Comparison of ENCODE assay signal across 1 cellular context in the genomic region with DNA sequence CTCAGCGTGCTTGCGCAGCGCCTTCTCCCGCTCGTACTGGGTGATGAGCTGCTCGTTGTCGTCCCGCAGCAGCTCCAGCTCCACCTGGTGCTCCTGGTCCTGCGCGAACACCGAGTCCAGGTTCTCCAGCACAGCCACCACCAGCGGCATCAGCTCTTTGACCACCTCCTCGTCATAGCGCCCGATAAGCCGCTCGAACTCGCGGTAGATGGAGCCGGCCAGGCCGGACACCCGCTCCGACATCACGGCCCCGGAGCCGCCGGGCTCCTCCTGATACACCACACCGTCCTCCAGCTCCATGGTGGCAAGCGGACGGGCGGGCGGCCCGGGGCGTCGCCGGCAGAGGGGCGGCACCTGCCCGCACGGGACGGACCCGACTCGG.
TF ChIP-seq lines count a peak whose summit lies in the region.

No MANE protein-coding gene starts in this region.

TF ChIP-seq in HepG2, 621 proteins besides CTCF, POLR2A, EP300 and RAD21 (continued from another document and continues in another):
- 0 out of 2 replicates have a peak, but pooled peaks have one; percentile 14 for TF ChIP-seq POGZ (CRISPR knock-in tag; IDR thresholded peaks at IDR 0.05)
- peak; percentile 68; the same call in 1 of the 2 replicates for TF ChIP-seq ZNF558 (CRISPR knock-in tag; IDR thresholded peaks at IDR 0.05; ENCODE audit: borderline replicate concordance)
- no peak for TF ChIP-seq ZNF33B (CRISPR knock-in tag; IDR thresholded peaks at IDR 0.05)
- peak; percentile 56 for TF ChIP-seq ZSCAN9 (CRISPR knock-in tag; IDR thresholded peaks at IDR 0.05; ENCODE audit: borderline replicate concordance)
- TF ChIP-seq, protein P1, sequence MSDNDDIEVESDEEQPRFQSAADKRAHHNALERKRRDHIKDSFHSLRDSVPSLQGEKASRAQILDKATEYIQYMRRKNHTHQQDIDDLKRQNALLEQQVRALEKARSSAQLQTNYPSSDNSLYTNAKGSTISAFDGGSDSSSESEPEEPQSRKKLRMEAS (IDR thresholded peaks at IDR 0.05) = no peak; the same call in 1 of the 2 replicates
- no peak; the same call in 1 of the 2 replicates for TF ChIP-seq NR2C2 (CRISPR knock-in tag; IDR thresholded peaks at IDR 0.05; ENCODE audit: borderline replicate concordance)
- TF ChIP-seq ZNF782 (CRISPR knock-in tag; IDR thresholded peaks at IDR 0.05; ENCODE audit: borderline replicate concordance) = no peak
- no peak; the same call in 1 of the 2 replicates for TF ChIP-seq ESRRA (CRISPR knock-in tag; IDR thresholded peaks at IDR 0.05; ENCODE audit: low read depth)
- TF ChIP-seq, protein P2, sequence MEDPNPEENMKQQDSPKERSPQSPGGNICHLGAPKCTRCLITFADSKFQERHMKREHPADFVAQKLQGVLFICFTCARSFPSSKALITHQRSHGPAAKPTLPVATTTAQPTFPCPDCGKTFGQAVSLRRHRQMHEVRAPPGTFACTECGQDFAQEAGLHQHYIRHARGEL (CRISPR knock-in tag; IDR thresholded peaks at IDR 0.05) = no peak
- no peak for TF ChIP-seq ZNF781 (CRISPR knock-in tag; IDR thresholded peaks at IDR 0.05; ENCODE audit: borderline replicate concordance, not compliant biosample characterization)
- no peak; the same call in 1 of the 2 replicates for TF ChIP-seq ZNF563 (CRISPR knock-in tag; IDR thresholded peaks at IDR 0.05)
- no peak for TF ChIP-seq ZNF121 (CRISPR knock-in tag; IDR thresholded peaks at IDR 0.05)
- TF ChIP-seq PITX1 (CRISPR knock-in tag; IDR thresholded peaks at IDR 0.05) = 0 out of 2 replicates have a peak, but pooled peaks have one; percentile 21
- TF ChIP-seq ZNF547 (CRISPR knock-in tag; IDR thresholded peaks at IDR 0.05) = no peak
- TF ChIP-seq RORA (CRISPR knock-in tag; IDR thresholded peaks at IDR 0.05) = no peak
- TF ChIP-seq, protein P3, sequence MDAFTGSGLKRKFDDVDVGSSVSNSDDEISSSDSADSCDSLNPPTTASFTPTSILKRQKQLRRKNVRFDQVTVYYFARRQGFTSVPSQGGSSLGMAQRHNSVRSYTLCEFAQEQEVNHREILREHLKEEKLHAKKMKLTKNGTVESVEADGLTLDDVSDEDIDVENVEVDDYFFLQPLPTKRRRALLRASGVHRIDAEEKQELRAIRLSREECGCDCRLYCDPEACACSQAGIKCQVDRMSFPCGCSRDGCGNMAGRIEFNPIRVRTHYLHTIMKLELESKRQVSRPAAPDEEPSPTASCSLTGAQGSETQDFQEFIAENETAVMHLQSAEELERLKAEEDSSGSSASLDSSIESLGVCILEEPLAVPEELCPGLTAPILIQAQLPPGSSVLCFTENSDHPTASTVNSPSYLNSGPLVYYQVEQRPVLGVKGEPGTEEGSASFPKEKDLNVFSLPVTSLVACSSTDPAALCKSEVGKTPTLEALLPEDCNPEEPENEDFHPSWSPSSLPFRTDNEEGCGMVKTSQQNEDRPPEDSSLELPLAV (CRISPR knock-in tag; conservative IDR thresholded peaks at IDR 0.05; ENCODE audit: low read depth) = no peak
- TF ChIP-seq IRF2 (CRISPR knock-in tag; IDR thresholded peaks at IDR 0.05) = no peak
- no peak for TF ChIP-seq ZSCAN29 (CRISPR knock-in tag; conservative IDR thresholded peaks at IDR 0.05)
- TF ChIP-seq, protein P4, sequence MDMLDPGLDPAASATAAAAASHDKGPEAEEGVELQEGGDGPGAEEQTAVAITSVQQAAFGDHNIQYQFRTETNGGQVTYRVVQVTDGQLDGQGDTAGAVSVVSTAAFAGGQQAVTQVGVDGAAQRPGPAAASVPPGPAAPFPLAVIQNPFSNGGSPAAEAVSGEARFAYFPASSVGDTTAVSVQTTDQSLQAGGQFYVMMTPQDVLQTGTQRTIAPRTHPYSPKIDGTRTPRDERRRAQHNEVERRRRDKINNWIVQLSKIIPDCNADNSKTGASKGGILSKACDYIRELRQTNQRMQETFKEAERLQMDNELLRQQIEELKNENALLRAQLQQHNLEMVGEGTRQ (IDR thresholded peaks at IDR 0.05; ENCODE audit: low read depth, low read length) = no peak
- TF ChIP-seq, protein P4 (CRISPR knock-in tag; IDR thresholded peaks at IDR 0.05; ENCODE audit: borderline replicate concordance) = no peak
- TF ChIP-seq, protein P5, sequence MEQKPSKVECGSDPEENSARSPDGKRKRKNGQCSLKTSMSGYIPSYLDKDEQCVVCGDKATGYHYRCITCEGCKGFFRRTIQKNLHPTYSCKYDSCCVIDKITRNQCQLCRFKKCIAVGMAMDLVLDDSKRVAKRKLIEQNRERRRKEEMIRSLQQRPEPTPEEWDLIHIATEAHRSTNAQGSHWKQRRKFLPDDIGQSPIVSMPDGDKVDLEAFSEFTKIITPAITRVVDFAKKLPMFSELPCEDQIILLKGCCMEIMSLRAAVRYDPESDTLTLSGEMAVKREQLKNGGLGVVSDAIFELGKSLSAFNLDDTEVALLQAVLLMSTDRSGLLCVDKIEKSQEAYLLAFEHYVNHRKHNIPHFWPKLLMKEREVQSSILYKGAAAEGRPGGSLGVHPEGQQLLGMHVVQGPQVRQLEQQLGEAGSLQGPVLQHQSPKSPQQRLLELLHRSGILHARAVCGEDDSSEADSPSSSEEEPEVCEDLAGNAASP (CRISPR knock-in tag; IDR thresholded peaks at IDR 0.05; ENCODE audit: borderline replicate concordance) = no peak; the same call in 1 of the 2 replicates
- TF ChIP-seq, protein P6, sequence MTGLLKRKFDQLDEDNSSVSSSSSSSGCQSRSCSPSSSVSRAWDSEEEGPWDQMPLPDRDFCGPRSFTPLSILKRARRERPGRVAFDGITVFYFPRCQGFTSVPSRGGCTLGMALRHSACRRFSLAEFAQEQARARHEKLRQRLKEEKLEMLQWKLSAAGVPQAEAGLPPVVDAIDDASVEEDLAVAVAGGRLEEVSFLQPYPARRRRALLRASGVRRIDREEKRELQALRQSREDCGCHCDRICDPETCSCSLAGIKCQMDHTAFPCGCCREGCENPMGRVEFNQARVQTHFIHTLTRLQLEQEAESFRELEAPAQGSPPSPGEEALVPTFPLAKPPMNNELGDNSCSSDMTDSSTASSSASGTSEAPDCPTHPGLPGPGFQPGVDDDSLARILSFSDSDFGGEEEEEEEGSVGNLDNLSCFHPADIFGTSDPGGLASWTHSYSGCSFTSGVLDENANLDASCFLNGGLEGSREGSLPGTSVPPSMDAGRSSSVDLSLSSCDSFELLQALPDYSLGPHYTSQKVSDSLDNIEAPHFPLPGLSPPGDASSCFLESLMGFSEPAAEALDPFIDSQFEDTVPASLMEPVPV (CRISPR knock-in tag; IDR thresholded peaks at IDR 0.05) = 0 out of 2 replicates have a peak, but pooled peaks have one; percentile 71
- TF ChIP-seq RFXANK (CRISPR knock-in tag; IDR thresholded peaks at IDR 0.05) = no peak
- TF ChIP-seq MAFK (conservative IDR thresholded peaks at IDR 0.05 in 1 of 2, IDR thresholded peaks at IDR 0.05 in 1 of 2; ENCODE audit: low read length in 2 of 2) = no peak
- TF ChIP-seq FOXC1 (CRISPR knock-in tag; IDR thresholded peaks at IDR 0.05; ENCODE audit: borderline replicate concordance) = no peak; the same call in 1 of the 2 replicates
- no peak for TF ChIP-seq TGIF2 (CRISPR knock-in tag; IDR thresholded peaks at IDR 0.05)
- no peak for TF ChIP-seq POLR2AphosphoS2 (IDR thresholded peaks at IDR 0.05; ENCODE audit: low read depth, low read length)
- TF ChIP-seq XBP1 (CRISPR knock-in tag; IDR thresholded peaks at IDR 0.05) = no peak
- no peak for TF ChIP-seq ZNF460 (CRISPR knock-in tag; IDR thresholded peaks at IDR 0.05; ENCODE audit: borderline replicate concordance)
- TF ChIP-seq, protein P7, sequence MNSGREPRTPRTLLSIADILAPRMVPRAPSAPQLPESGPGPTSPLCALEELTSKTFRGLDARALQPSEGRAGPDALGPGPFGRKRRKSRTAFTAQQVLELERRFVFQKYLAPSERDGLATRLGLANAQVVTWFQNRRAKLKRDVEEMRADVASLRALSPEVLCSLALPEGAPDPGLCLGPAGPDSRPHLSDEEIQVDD (CRISPR knock-in tag; IDR thresholded peaks at IDR 0.05; ENCODE audit: borderline replicate concordance) = no peak
- TF ChIP-seq HIVEP1 (CRISPR knock-in tag; IDR thresholded peaks at IDR 0.05) = peak; percentile 51; the same call in 1 of the 2 replicates
- TF ChIP-seq, protein P8, sequence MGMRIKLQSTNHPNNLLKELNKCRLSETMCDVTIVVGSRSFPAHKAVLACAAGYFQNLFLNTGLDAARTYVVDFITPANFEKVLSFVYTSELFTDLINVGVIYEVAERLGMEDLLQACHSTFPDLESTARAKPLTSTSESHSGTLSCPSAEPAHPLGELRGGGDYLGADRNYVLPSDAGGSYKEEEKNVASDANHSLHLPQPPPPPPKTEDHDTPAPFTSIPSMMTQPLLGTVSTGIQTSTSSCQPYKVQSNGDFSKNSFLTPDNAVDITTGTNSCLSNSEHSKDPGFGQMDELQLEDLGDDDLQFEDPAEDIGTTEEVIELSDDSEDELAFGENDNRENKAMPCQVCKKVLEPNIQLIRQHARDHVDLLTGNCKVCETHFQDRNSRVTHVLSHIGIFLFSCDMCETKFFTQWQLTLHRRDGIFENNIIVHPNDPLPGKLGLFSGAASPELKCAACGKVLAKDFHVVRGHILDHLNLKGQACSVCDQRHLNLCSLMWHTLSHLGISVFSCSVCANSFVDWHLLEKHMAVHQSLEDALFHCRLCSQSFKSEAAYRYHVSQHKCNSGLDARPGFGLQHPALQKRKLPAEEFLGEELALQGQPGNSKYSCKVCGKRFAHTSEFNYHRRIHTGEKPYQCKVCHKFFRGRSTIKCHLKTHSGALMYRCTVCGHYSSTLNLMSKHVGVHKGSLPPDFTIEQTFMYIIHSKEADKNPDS (CRISPR knock-in tag; IDR thresholded peaks at IDR 0.05) = no peak
- TF ChIP-seq ZNF501 (CRISPR knock-in tag; IDR thresholded peaks at IDR 0.05) = peak; percentile 49
- TF ChIP-seq ATM (IDR thresholded peaks at IDR 0.05; ENCODE audit: borderline replicate concordance) = no peak
- TF ChIP-seq ZNF557 (CRISPR knock-in tag; IDR thresholded peaks at IDR 0.05) = no peak
- no peak for TF ChIP-seq ZNF333 (CRISPR knock-in tag; IDR thresholded peaks at IDR 0.05; ENCODE audit: borderline replicate concordance)
- TF ChIP-seq YEATS2 (CRISPR knock-in tag; IDR thresholded peaks at IDR 0.05; ENCODE audit: borderline replicate concordance) = 0 out of 2 replicates have a peak, but pooled peaks have one; percentile 33
- TF ChIP-seq, protein P9, sequence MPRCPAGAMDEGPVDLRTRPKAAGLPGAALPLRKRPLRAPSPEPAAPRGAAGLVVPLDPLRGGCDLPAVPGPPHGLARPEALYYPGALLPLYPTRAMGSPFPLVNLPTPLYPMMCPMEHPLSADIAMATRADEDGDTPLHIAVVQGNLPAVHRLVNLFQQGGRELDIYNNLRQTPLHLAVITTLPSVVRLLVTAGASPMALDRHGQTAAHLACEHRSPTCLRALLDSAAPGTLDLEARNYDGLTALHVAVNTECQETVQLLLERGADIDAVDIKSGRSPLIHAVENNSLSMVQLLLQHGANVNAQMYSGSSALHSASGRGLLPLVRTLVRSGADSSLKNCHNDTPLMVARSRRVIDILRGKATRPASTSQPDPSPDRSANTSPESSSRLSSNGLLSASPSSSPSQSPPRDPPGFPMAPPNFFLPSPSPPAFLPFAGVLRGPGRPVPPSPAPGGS (CRISPR knock-in tag; IDR thresholded peaks at IDR 0.05) = peak; percentile 23; the same call in 1 of the 2 replicates
- no peak for TF ChIP-seq ATF1 (CRISPR knock-in tag; IDR thresholded peaks at IDR 0.05)
- TF ChIP-seq, protein P10, sequence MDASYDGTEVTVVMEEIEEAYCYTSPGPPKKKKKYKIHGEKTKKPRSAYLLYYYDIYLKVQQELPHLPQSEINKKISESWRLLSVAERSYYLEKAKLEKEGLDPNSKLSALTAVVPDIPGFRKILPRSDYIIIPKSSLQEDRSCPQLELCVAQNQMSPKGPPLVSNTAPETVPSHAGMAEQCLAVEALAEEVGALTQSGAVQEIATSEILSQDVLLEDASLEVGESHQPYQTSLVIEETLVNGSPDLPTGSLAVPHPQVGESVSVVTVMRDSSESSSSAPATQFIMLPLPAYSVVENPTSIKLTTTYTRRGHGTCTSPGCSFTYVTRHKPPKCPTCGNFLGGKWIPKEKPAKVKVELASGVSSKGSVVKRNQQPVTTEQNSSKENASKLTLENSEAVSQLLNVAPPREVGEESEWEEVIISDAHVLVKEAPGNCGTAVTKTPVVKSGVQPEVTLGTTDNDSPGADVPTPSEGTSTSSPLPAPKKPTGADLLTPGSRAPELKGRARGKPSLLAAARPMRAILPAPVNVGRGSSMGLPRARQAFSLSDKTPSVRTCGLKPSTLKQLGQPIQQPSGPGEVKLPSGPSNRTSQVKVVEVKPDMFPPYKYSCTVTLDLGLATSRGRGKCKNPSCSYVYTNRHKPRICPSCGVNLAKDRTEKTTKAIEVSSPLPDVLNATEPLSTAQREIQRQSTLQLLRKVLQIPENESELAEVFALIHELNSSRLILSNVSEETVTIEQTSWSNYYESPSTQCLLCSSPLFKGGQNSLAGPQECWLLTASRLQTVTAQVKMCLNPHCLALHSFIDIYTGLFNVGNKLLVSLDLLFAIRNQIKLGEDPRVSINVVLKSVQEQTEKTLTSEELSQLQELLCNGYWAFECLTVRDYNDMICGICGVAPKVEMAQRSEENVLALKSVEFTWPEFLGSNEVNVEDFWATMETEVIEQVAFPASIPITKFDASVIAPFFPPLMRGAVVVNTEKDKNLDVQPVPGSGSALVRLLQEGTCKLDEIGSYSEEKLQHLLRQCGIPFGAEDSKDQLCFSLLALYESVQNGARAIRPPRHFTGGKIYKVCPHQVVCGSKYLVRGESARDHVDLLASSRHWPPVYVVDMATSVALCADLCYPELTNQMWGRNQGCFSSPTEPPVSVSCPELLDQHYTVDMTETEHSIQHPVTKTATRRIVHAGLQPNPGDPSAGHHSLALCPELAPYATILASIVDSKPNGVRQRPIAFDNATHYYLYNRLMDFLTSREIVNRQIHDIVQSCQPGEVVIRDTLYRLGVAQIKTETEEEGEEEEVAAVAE (CRISPR knock-in tag; IDR thresholded peaks at IDR 0.05; ENCODE audit: borderline replicate concordance) = no peak
- TF ChIP-seq ZBTB21 (CRISPR knock-in tag; IDR thresholded peaks at IDR 0.05) = 0 out of 2 replicates have a peak, but pooled peaks have one; percentile 26
- TF ChIP-seq, protein P11, sequence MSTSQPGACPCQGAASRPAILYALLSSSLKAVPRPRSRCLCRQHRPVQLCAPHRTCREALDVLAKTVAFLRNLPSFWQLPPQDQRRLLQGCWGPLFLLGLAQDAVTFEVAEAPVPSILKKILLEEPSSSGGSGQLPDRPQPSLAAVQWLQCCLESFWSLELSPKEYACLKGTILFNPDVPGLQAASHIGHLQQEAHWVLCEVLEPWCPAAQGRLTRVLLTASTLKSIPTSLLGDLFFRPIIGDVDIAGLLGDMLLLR (CRISPR knock-in tag; IDR thresholded peaks at IDR 0.05) = peak; percentile 53; the same call in 1 of the 2 replicates
- TF ChIP-seq, protein P12, sequence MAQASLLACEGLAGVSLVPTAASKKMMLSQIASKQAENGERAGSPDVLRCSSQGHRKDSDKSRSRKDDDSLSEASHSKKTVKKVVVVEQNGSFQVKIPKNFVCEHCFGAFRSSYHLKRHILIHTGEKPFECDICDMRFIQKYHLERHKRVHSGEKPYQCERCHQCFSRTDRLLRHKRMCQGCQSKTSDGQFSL (CRISPR knock-in tag; IDR thresholded peaks at IDR 0.05) = no peak
- no peak for TF ChIP-seq ADNP (CRISPR knock-in tag; IDR thresholded peaks at IDR 0.05)
